ENCODE assay signal across 23 cellular contexts in genomic region chr20:61170521-61170920, GRCh38.
"Had no signal": no experiment of that assay in that cellular context is flagged by ENCODE, and none has a peak within 500 bp of the region (broad histone marks: within the 10 kb centered on the region; RNA-seq: fewer than 3 reads in every experiment).

No MANE protein-coding gene starts in this region.

- H3K36me3 Mint-ChIP-seq: activated CD4-positive, alpha-beta memory T cell treated with anti-CD3 and anti-CD28 coated beads for 36 hours; activated naive CD4-positive, alpha-beta T cell treated with anti-CD3 and anti-CD28 coated beads, Interleukin-2, amount 50 U/mL, for 72 hours had no signal

- DNase-seq: activated CD4-positive, alpha-beta memory T cell treated with anti-CD3 and anti-CD28 coated beads for 36 hours; activated gamma-delta T cell treated with Interleukin-2 at 50 U/mL for 16 hours; activated T-cell treated with anti-CD3 and anti-CD28 coated beads for 4 hours; adrenal gland; cerebellar nuclear complex; effector CD8-positive, alpha-beta T cell; kidney; left ventricle myocardium inferior; mammary epithelial cell; ovary; right lobe of liver; small intestine; stimulated activated CD4-positive, alpha-beta T cell treated with anti-CD3 and anti-CD28 coated beads, Interleukin-15, amount 100 ng/mL, for 24 hours; stimulated activated CD4-positive, alpha-beta T cell treated with anti-CD3 and anti-CD28 coated beads, Interleukin-2, amount 100 ng/mL, for 48 hours; transverse colon; uterus; WERI-Rb-1 had no signal

- H3K27me3 ChIP-seq: ovary, right lobe of liver, transverse colon, uterus had no signal

- H3K9me3 Mint-ChIP-seq: activated CD4-positive, alpha-beta memory T cell treated with anti-CD3 and anti-CD28 coated beads for 36 hours; activated naive CD4-positive, alpha-beta T cell treated with anti-CD3 and anti-CD28 coated beads, Interleukin-2, amount 50 U/mL, for 72 hours; activated T-helper 1 cell treated with anti-CD3 and anti-CD28 coated beads, Interleukin-12 subunit alpha, Interleukin-12 subunit beta, Interleukin-2, Interleukin-4 antibody, amounts not matched to agents 30 ng/mL and 10 ng/mL and 1 ng/mL, durations not matched to agents 14 hours and 24 hours and 36 hours; stimulated activated naive CD8-positive, alpha-beta T cell treated with anti-CD3 and anti-CD28 coated beads, Interleukin-15, Interleukin-2, amounts not matched to agents 100 ng/mL and 50 ng/mL, for 24 hours had no signal

- H3K27ac Mint-ChIP-seq: activated CD4-positive, alpha-beta memory T cell treated with anti-CD3 and anti-CD28 coated beads for 36 hours; activated naive CD4-positive, alpha-beta T cell treated with anti-CD3 and anti-CD28 coated beads, Interleukin-2, amount 50 U/mL, for 72 hours; activated T-helper 1 cell treated with anti-CD3 and anti-CD28 coated beads, Interleukin-12 subunit alpha, Interleukin-12 subunit beta, Interleukin-2, Interleukin-4 antibody, amounts not matched to agents 30 ng/mL and 10 ng/mL and 1 ng/mL, durations not matched to agents 14 hours and 24 hours and 36 hours; stimulated activated naive CD8-positive, alpha-beta T cell treated with anti-CD3 and anti-CD28 coated beads, Interleukin-15, Interleukin-2, amounts not matched to agents 100 ng/mL and 50 ng/mL, for 24 hours had no signal

- H3K9me3 ChIP-seq: adrenal gland, breast epithelium, esophagus muscularis mucosa, left ventricle myocardium inferior, ovary, right lobe of liver, suprapubic skin, transverse colon, uterus had no signal

- ATAC-seq: activated naive CD4-positive, alpha-beta T cell treated with anti-CD3 and anti-CD28 coated beads, Interleukin-2, amount 50 U/mL, for 72 hours; right lobe of liver had no signal

- H3K4me3 Mint-ChIP-seq: activated CD4-positive, alpha-beta memory T cell treated with anti-CD3 and anti-CD28 coated beads for 36 hours; activated T-helper 1 cell treated with anti-CD3 and anti-CD28 coated beads, Interleukin-12 subunit alpha, Interleukin-12 subunit beta, Interleukin-2, Interleukin-4 antibody, amounts not matched to agents 30 ng/mL and 10 ng/mL and 1 ng/mL, durations not matched to agents 14 hours and 24 hours and 36 hours; stimulated activated naive CD8-positive, alpha-beta T cell treated with anti-CD3 and anti-CD28 coated beads, Interleukin-15, Interleukin-2, amounts not matched to agents 100 ng/mL and 50 ng/mL, for 24 hours had no signal

- H3K4me1 ChIP-seq: breast epithelium, left ventricle myocardium inferior, right lobe of liver, suprapubic skin, transverse colon, uterus had no signal

- H3K27ac ChIP-seq: adrenal gland, breast epithelium, esophagus muscularis mucosa, left ventricle myocardium inferior, ovary, right lobe of liver, suprapubic skin, transverse colon, uterus, WERI-Rb-1 had no signal

- H3K36me3 ChIP-seq: adrenal gland, breast epithelium, esophagus muscularis mucosa, left ventricle myocardium inferior, ovary, right lobe of liver, suprapubic skin, transverse colon, uterus, WERI-Rb-1 had no signal

- H3K4me3 ChIP-seq: adrenal gland, breast epithelium, esophagus muscularis mucosa, left ventricle myocardium inferior, ovary, right lobe of liver, suprapubic skin, transverse colon, uterus had no signal

- H3K27me3 Mint-ChIP-seq: stimulated activated naive CD8-positive, alpha-beta T cell treated with anti-CD3 and anti-CD28 coated beads, Interleukin-15, Interleukin-2, amounts not matched to agents 100 ng/mL and 50 ng/mL, for 24 hours had no signal
